In genomic region chr13:39215971-39216370, GRCh38 we compare ENCODE assay signal across 23 cellular contexts.
"Had no signal": no experiment of that assay in that cellular context is flagged by ENCODE, and none has a peak within 500 bp of the region (broad histone marks: within the 10 kb centered on the region; RNA-seq: fewer than 3 reads in every experiment).

No MANE protein-coding gene starts in this region.

- DNase-seq: colonic mucosa; cortex of kidney; dermis blood vessel endothelial cell; dorsolateral prefrontal cortex; effector CD4-positive, alpha-beta T cell; effector CD8-positive, alpha-beta T cell; effector memory CD8-positive, alpha-beta T cell; endodermal cell; erythroblast; esophagus squamous epithelium; foreskin fibroblast; foreskin keratinocyte; foreskin melanocyte; gastrocnemius medialis; glutamatergic neuron; head of caudate nucleus; heart left ventricle; heart right ventricle had no signal

- H3K36me3 ChIP-seq: colonic mucosa, esophagus muscularis mucosa, esophagus squamous epithelium, gastrocnemius medialis, gastroesophageal sphincter, heart left ventricle, heart right ventricle had no signal

- H3K27ac ChIP-seq: colonic mucosa, coronary artery, epithelial cell of prostate, esophagus muscularis mucosa, esophagus squamous epithelium, foreskin keratinocyte, gastrocnemius medialis, gastroesophageal sphincter, heart left ventricle, heart right ventricle had no signal

- H3K4me3 ChIP-seq: colonic mucosa, coronary artery, dorsolateral prefrontal cortex, esophagus muscularis mucosa, esophagus squamous epithelium, gastrocnemius medialis, gastroesophageal sphincter, heart left ventricle, heart right ventricle had no signal

- H3K27me3 Mint-ChIP-seq: dendritic cell treated with granulocyte-macrophage colony-stimulating factor and Interleukin-4, amounts not matched to agents 40 ng/mL and 50 ng/mL, for 4 days had no signal

- H3K27me3 ChIP-seq: colonic mucosa, dorsolateral prefrontal cortex, esophagus muscularis mucosa, esophagus squamous epithelium, gastrocnemius medialis, gastroesophageal sphincter, heart left ventricle, heart right ventricle had no signal

- H3K9me3 ChIP-seq: colonic mucosa, esophagus muscularis mucosa, esophagus squamous epithelium, gastrocnemius medialis, gastroesophageal sphincter, heart left ventricle, heart right ventricle had no signal

- H3K4me1 Mint-ChIP-seq: endodermal cell had no signal

- H3K4me1 ChIP-seq: colonic mucosa, esophagus muscularis mucosa, esophagus squamous epithelium, foreskin keratinocyte, gastrocnemius medialis, gastroesophageal sphincter, heart right ventricle had no signal

- H3K27ac Mint-ChIP-seq: dendritic cell treated with granulocyte-macrophage colony-stimulating factor and Interleukin-4, amounts not matched to agents 40 ng/mL and 50 ng/mL, for 4 days; effector memory CD8-positive, alpha-beta T cell; endodermal cell had no signal

- H3K4me3 Mint-ChIP-seq: dendritic cell treated with granulocyte-macrophage colony-stimulating factor and Interleukin-4, amounts not matched to agents 40 ng/mL and 50 ng/mL, for 4 days; effector memory CD8-positive, alpha-beta T cell; endodermal cell had no signal
